9 cellular contexts compared by ENCODE assay signal in genomic region chrY:7729318-7730011, GRCh38.
A peak's percentile ranks its signal among the peaks of the same experiment; 100 is the strongest.
DNase-seq lines count a peak whose midpoint lies in the region; ATAC-seq and TF ChIP-seq lines count a peak whose summit lies in the region.
"Had no signal": no experiment of that assay in that cellular context is flagged by ENCODE, and none has a peak within 500 bp of the region (broad histone marks: within the 10 kb centered on the region; RNA-seq: fewer than 3 reads in every experiment).

No MANE protein-coding gene starts in this region.

- no TSS peak for BruUV-seq in mammary epithelial cell (replicated peaks; lab: Mats Ljungman, UMichigan)

- 43 to 53% methylated on average over 6 to 8 of the region's 8 CpGs for WGBS in GM23248 (ENCODE audit: low coverage in 1 of 2, low lambda C conversion rate in 2 of 2, missing lambda C conversion rate in 2 of 2), 2 experiments
- WGBS in mesenchymal stem cell, result 77% methylated on average over 8 of the region's 8 CpGs
- WGBS in mammary epithelial cell (ENCODE audit: low coverage, missing lambda C conversion rate), result no CpG with 5 or more reads among the region's 8 CpGs

- H3K4me1 Mint-ChIP-seq in CD14-positive monocyte, result peaks cover 70% of the 10 kb centered on the region
- H3K4me1 Mint-ChIP-seq: CD4-positive, alpha-beta memory T cell had no signal

- H3K14ac ChIP-seq in mesenchymal stem cell (ENCODE audit: low read length in 2 of 2), result no peak overlapping the region

- peak overlapping the region; percentile 43 to 52 for H3K18ac ChIP-seq in mesenchymal stem cell (ENCODE audit: low read depth in 1 of 2, low read length in 2 of 2)

- H3K79me2 ChIP-seq in GM23248 (ENCODE audit: insufficient read depth) (no peaks in the 10 kb centered on the region), Karpas-422 (ENCODE audit: low read length) (no peaks in the 10 kb centered on the region), mammary epithelial cell (ENCODE audit: insufficient read depth, low read length) (no peaks in the 10 kb centered on the region)

- H4K8ac ChIP-seq in mesenchymal stem cell (ENCODE audit: low read length), result no peak overlapping the region

- H3K27me3 ChIP-seq in GM23248 (replicated peaks; ENCODE audit: insufficient read depth) (no peaks in the 10 kb centered on the region), RWPE2 (ENCODE audit: insufficient read depth, poor library complexity, severe bottlenecking) (no peaks in the 10 kb centered on the region), mesenchymal stem cell (ENCODE audit: control insufficient read depth in 1 of 2, insufficient read depth in 1 of 2, low read length in 2 of 2) (no peaks in the 10 kb centered on the region), Karpas-422 (ENCODE audit: low read length) (no peaks in the 10 kb centered on the region), mammary epithelial cell (ENCODE audit: insufficient read depth, low read length) (no peaks in the 10 kb centered on the region)

- CTCF ChIA-PET in mammary epithelial cell (lab: Charles Lee; ENCODE audit: low non-redundant PET), result no interaction called here

- peaks cover 0 to 3% (median 0%) of the 10 kb centered on the region in 7 donors for H3K9me3 Mint-ChIP-seq in CD14-positive monocyte
- H3K9me3 Mint-ChIP-seq: CD4-positive, alpha-beta memory T cell had no signal

- no peaks in the 10 kb centered on the region for H3K27me3 Mint-ChIP-seq in CD14-positive monocyte (ENCODE audit: low read depth in 3 of 3)

- H3K4me2 ChIP-seq in GM23248 (ENCODE audit: unreplicated experiment) (no peak overlapping the region), mesenchymal stem cell (ENCODE audit: low read length, poor library complexity, severe bottlenecking) (no peak overlapping the region), Karpas-422 (ENCODE audit: low read depth, low read length, poor library complexity, severe bottlenecking) (no peak overlapping the region), mammary epithelial cell (ENCODE audit: insufficient read depth, low read depth, low read length) (no peak overlapping the region)

- H2AFZ ChIP-seq in GM23248 (no peak overlapping the region), mesenchymal stem cell (ENCODE audit: low read depth, low read length) (no peak overlapping the region), Karpas-422 (ENCODE audit: low read length) (no peak overlapping the region), mammary epithelial cell (ENCODE audit: low read depth, low read length) (no peak overlapping the region)

- no peak overlapping the region for H2AK5ac ChIP-seq in mesenchymal stem cell (ENCODE audit: low read length, severe bottlenecking)

- H3K4me3 ChIP-seq in GM23248 (no peak overlapping the region), RWPE2 (ENCODE audit: severe bottlenecking) (no peak overlapping the region), mesenchymal stem cell (ENCODE audit: insufficient read depth in 1 of 2, low read depth in 1 of 2, low read length in 2 of 2) (no peak overlapping the region), Karpas-422 (ENCODE audit: low read length) (no peak overlapping the region), mammary epithelial cell (replicated peaks in 1 of 3; ENCODE audit: insufficient read depth in 1 of 3, low read depth in 2 of 3, low read length in 3 of 3) (no peak overlapping the region)

- no peaks in the 10 kb centered on the region for H3K36me3 Mint-ChIP-seq in CD14-positive monocyte
- H3K36me3 Mint-ChIP-seq: CD4-positive, alpha-beta memory T cell had no signal

- 0 out of 2 replicates have a peak, but pooled peaks cover 3% of the 10 kb centered on the region for H3F3A ChIP-seq in GM23248 (ENCODE audit: insufficient read depth)

- H2BK12ac ChIP-seq in mesenchymal stem cell (ENCODE audit: low read length in 2 of 2), result peak overlapping the region in 1 of 2 experiments; percentile 23

- no peak overlapping the region for H2BK120ac ChIP-seq in mesenchymal stem cell (ENCODE audit: low read depth, low read length)

- peak overlapping the region in 2 of 7 donors; percentile 81 to 87 for H3K27ac Mint-ChIP-seq in CD14-positive monocyte
- H3K27ac Mint-ChIP-seq: CD4-positive, alpha-beta memory T cell had no signal

- no peak for TF ChIP-seq CTCF in CD14-positive monocyte (IDR thresholded peaks at IDR 0.05)
- TF ChIP-seq CTCF in RWPE2 (IDR thresholded peaks at IDR 0.05; ENCODE audit: poor library complexity, severe bottlenecking), result no peak
- no peak for TF ChIP-seq CTCF in mammary epithelial cell (conservative IDR thresholded peaks at IDR 0.05 in 1 of 2, IDR thresholded peaks at IDR 0.05 in 1 of 2; ENCODE audit: extremely low read depth in 1 of 2, insufficient read depth in 1 of 2, low read depth in 1 of 2, low read length in 2 of 2)

- H3K9ac ChIP-seq in GM23248 (no peak overlapping the region), mesenchymal stem cell (ENCODE audit: low read length) (no peak overlapping the region), Karpas-422 (ENCODE audit: low read length) (no peak overlapping the region), mammary epithelial cell (ENCODE audit: insufficient read depth, low read length) (no peak overlapping the region)

- peak overlapping the region; percentile 39 for H4K91ac ChIP-seq in mesenchymal stem cell (ENCODE audit: low read length)

- no peaks in the 10 kb centered on the region for H3K9me3 ChIP-seq in GM23248 (ENCODE audit: low read depth)
- no peaks in the 10 kb centered on the region for H3K9me3 ChIP-seq in RWPE2 (ENCODE audit: severe bottlenecking)
- H3K9me3 ChIP-seq in mesenchymal stem cell (ENCODE audit: control insufficient read depth, low read length), result no peaks in the 10 kb centered on the region
- H3K9me3 ChIP-seq in Karpas-422 (ENCODE audit: low read length), result no peaks in the 10 kb centered on the region
- H3K9me3 ChIP-seq in mammary epithelial cell (replicated peaks; ENCODE audit: insufficient read depth, low read length), result no peaks in the 10 kb centered on the region

- H4K20me1 ChIP-seq in GM23248 (ENCODE audit: insufficient read depth) (no peaks in the 10 kb centered on the region), Karpas-422 (ENCODE audit: insufficient read depth, low read depth, low read length) (no peaks in the 10 kb centered on the region), mammary epithelial cell (ENCODE audit: insufficient read depth, low read length) (no peaks in the 10 kb centered on the region)

- no peak overlapping the region for H2BK5ac ChIP-seq in mesenchymal stem cell (ENCODE audit: low read depth, low read length, poor library complexity, severe bottlenecking)

- H3K4ac ChIP-seq in mesenchymal stem cell (ENCODE audit: low read depth in 1 of 2, low read length in 2 of 2), result no peak overlapping the region

- no peak overlapping the region for H3K4me3 Mint-ChIP-seq in CD14-positive monocyte
- H3K4me3 Mint-ChIP-seq: CD4-positive, alpha-beta memory T cell had no signal

- no peak overlapping the region for H3K23ac ChIP-seq in mesenchymal stem cell (ENCODE audit: low read length in 2 of 2)

- H3K9me2 ChIP-seq in GM23248 (ENCODE audit: insufficient read depth) (no peaks in the 10 kb centered on the region), Karpas-422 (replicated peaks; ENCODE audit: insufficient read depth, low read length) (no peaks in the 10 kb centered on the region)

- dilution Hi-C loops in mammary epithelial cell (cut with HindIII; ENCODE audit: low sequenced_read_pairs), result no loop called here

- H3K4me1 ChIP-seq in GM23248 (ENCODE audit: insufficient read depth), result 0 out of 2 replicates have a peak, but pooled peaks cover 11% of the 10 kb centered on the region
- peaks cover 20% of the 10 kb centered on the region for H3K4me1 ChIP-seq in RWPE2 (ENCODE audit: insufficient read depth, poor library complexity, severe bottlenecking)
- no peaks in the 10 kb centered on the region for H3K4me1 ChIP-seq in mesenchymal stem cell (ENCODE audit: control insufficient read depth, insufficient read depth, low read depth, low read length)
- no peaks in the 10 kb centered on the region for H3K4me1 ChIP-seq in Karpas-422 (ENCODE audit: low read length)
- H3K4me1 ChIP-seq in mammary epithelial cell (ENCODE audit: insufficient read depth, low read length), result no peaks in the 10 kb centered on the region

- H3K27ac ChIP-seq in GM23248 (no peak overlapping the region), RWPE2 (ENCODE audit: poor library complexity, severe bottlenecking) (peak overlapping the region; percentile 85), mesenchymal stem cell (ENCODE audit: low read length, poor library complexity, severe bottlenecking) (no peak overlapping the region), Karpas-422 (ENCODE audit: low read length) (no peak overlapping the region), mammary epithelial cell (ENCODE audit: insufficient read depth, low read depth, low read length) (no peak overlapping the region)

- no peaks in the 10 kb centered on the region for H3K36me3 ChIP-seq in GM23248 (ENCODE audit: low read depth)
- no peaks in the 10 kb centered on the region for H3K36me3 ChIP-seq in RWPE2 (ENCODE audit: low read depth)
- H3K36me3 ChIP-seq in mesenchymal stem cell (ENCODE audit: control insufficient read depth in 1 of 2, insufficient read depth in 2 of 2, low read depth in 1 of 2, low read length in 2 of 2), result no peaks in the 10 kb centered on the region
- no peaks in the 10 kb centered on the region for H3K36me3 ChIP-seq in Karpas-422 (ENCODE audit: insufficient read depth, low read length)
- H3K36me3 ChIP-seq in mammary epithelial cell (ENCODE audit: insufficient read depth, low read length), result no peaks in the 10 kb centered on the region

- no peaks in the 10 kb centered on the region for H3K79me1 ChIP-seq in mesenchymal stem cell (replicated peaks; ENCODE audit: low read length, poor library complexity, severe bottlenecking)

- ATAC-seq in RWPE2 (ENCODE audit: low read depth) (peak; percentile 81), HG03175 (IDR thresholded peaks at IDR 0.05; ENCODE audit: unreplicated experiment) (no peak)

- intact Hi-C loops in CD14-positive monocyte (cut with micrococcal nuclease), result no loop called here
- intact Hi-C loops in mammary epithelial cell (cut with micrococcal nuclease), result no loop called here

- in situ Hi-C loops in GM23248 (cut with MboI), result no loop called here
- in situ Hi-C loops in mammary epithelial cell (cut with MboI; ENCODE audit: low sequenced_read_pairs in 2 of 2), result no loop called here

- DNase-seq in CD14-positive monocyte (ENCODE audit: low spot score) (peak; percentile 62), GM23248 (peak; percentile 61), RWPE2 (ENCODE audit: low spot score) (no peak), mesenchymal stem cell (peak; percentile 44), Karpas-422 (no peak), mammary epithelial cell (no peak)
- DNase-seq: CD4-positive, alpha-beta memory T cell; NCI-H774 had no signal

- H2BK15ac ChIP-seq in mesenchymal stem cell (ENCODE audit: low read depth, poor library complexity, severe bottlenecking), result no peak overlapping the region

Comparison
In these comparisons a context has a peak if more than half of its experiments do, and no peak if none do; other contexts are left out.
1. DNase-seq: peak in CD14-positive monocyte (single experiment), GM23248 (single experiment) and mesenchymal stem cell (single experiment); none in RWPE2 (single experiment), Karpas-422 (single experiment) and mammary epithelial cell (single experiment).